ENCODE assay signal across 16 cellular contexts in the genomic region with DNA sequence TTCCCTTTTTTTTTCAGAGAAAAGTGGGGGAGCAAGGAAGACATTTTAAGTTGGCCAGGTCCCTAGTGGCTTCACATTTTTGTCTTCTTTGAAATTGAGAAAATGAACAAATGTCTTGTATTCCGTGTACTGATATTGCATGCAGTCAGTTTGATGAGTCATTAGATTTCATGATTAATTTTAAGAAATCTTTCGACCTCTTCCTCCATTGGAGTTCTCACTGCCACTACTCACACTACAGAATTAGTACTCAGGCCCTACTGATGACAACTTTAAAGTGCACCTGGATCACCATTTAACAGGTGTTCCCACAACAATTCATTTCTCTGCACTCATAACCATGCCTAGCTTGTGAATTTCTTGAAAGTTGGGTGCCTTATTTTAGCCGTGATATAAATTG. TPM values are rescaled to one million over a fixed set of nuclear protein-coding genes. Genes with fewer than 3 reads are reported as not detected.
DNase-seq lines count a peak whose midpoint lies in the region; ATAC-seq, FAIRE-seq and TF ChIP-seq lines count a peak whose summit lies in the region.
"Had no signal": no experiment of that assay in that cellular context is flagged by ENCODE, and none has a peak within 500 bp of the region (broad histone marks: within the 10 kb centered on the region; RNA-seq: fewer than 3 reads in every experiment).

No MANE protein-coding gene starts in this region.

- H3K79me2 ChIP-seq in ACC112 (ENCODE audit: control insufficient read depth, insufficient read depth, low read length, unreplicated experiment) = peaks cover 16% of the 10 kb centered on the region

- ATAC-seq in activated naive CD8-positive, alpha-beta T cell treated with anti-CD3 and anti-CD28 coated beads, Interleukin-2, amount 50 U/mL, for 24 hours = peak; percentile 72
- ATAC-seq in HG02884 (IDR thresholded peaks at IDR 0.05; ENCODE audit: unreplicated experiment) = no peak
- no peak for ATAC-seq in HG03135 (IDR thresholded peaks at IDR 0.05; ENCODE audit: unreplicated experiment)
- ATAC-seq: GM23338, right cardiac atrium had no signal

- no peak overlapping the region for H2AFZ ChIP-seq in ACC112 (ENCODE audit: low read length, unreplicated experiment)
- H2AFZ ChIP-seq: GM23338 had no signal

- no peaks in the 10 kb centered on the region for H3K27me3 ChIP-seq in ACC112 (ENCODE audit: insufficient read depth, low read length)
- H3K27me3 ChIP-seq: thyroid gland had no signal

- no peak overlapping the region for H3K27ac Mint-ChIP-seq in activated naive CD8-positive, alpha-beta T cell treated with anti-CD3 and anti-CD28 coated beads, Interleukin-2, amount 50 U/mL, for 24 hours
- H3K27ac Mint-ChIP-seq: GM23338 had no signal

- DNase-seq in EL (peak; percentile 53), hepatic stellate cell (ENCODE audit: low spot score) (peak; percentile 23), kidney (no peak)
- DNase-seq in activated naive CD8-positive, alpha-beta T cell treated with anti-CD3 and anti-CD28 coated beads, Interleukin-2, amount 50 U/mL, for 24 hours = no peak
- DNase-seq: DND-41, foreskin melanocyte, hypothalamus, naive B cell, NCI-H1436, right cardiac atrium, thyroid gland had no signal

- no peak overlapping the region for H3K9ac ChIP-seq in kidney (ENCODE audit: low read length in 2 of 2)

- H3K27me3 Mint-ChIP-seq in activated naive CD8-positive, alpha-beta T cell treated with anti-CD3 and anti-CD28 coated beads, Interleukin-2, amount 50 U/mL, for 24 hours = no peaks in the 10 kb centered on the region
- H3K27me3 Mint-ChIP-seq: naive B cell had no signal

- H3K4me1 Mint-ChIP-seq in activated naive CD8-positive, alpha-beta T cell treated with anti-CD3 and anti-CD28 coated beads, Interleukin-2, amount 50 U/mL, for 24 hours = peaks cover 20% of the 10 kb centered on the region
- H3K4me1 Mint-ChIP-seq: GM23338, naive B cell had no signal

- no peak for FAIRE-seq in kidney (lab: Jason Lieb, UNC)
- FAIRE-seq: keratinocyte had no signal

- H3K9me3 ChIP-seq in kidney (ENCODE audit: control insufficient read depth in 1 of 2, low read length in 2 of 2) = no peaks in the 10 kb centered on the region
- H3K9me3 ChIP-seq: thyroid gland had no signal

- no peak overlapping the region for H3K4me3 ChIP-seq in ACC112 (ENCODE audit: low read depth, low read length)
- H3K4me3 ChIP-seq in kidney (ENCODE audit: low read length in 2 of 2) = no peak overlapping the region
- H3K4me3 ChIP-seq: GM23338, thyroid gland had no signal

- H3K27ac ChIP-seq in ACC112 (ENCODE audit: low read depth, low read length) (peak overlapping the region; percentile 59), kidney (ENCODE audit: low read depth in 2 of 2, low read length in 2 of 2) (no peak overlapping the region)
- H3K27ac ChIP-seq: thyroid gland had no signal

- intact Hi-C loops in kidney (cut with DNase I) = no loop called here

- H3K4me1 ChIP-seq in ACC112 (ENCODE audit: control insufficient read depth, insufficient read depth, low read length, unreplicated experiment) = peaks cover 21% of the 10 kb centered on the region
- H3K4me1 ChIP-seq in kidney (ENCODE audit: control insufficient read depth in 1 of 2, insufficient read depth in 1 of 2, low read depth in 1 of 2, low read length in 2 of 2) = no peaks in the 10 kb centered on the region
- H3K4me1 ChIP-seq: thyroid gland had no signal

- H3K36me3 ChIP-seq in ACC112 (ENCODE audit: insufficient read depth, low read length) (peaks cover 4% of the 10 kb centered on the region; the same call in 1 of the 2 replicates), kidney (ENCODE audit: control insufficient read depth in 1 of 2, insufficient read depth in 2 of 2, low read length in 2 of 2) (no peaks in the 10 kb centered on the region)
- H3K36me3 ChIP-seq: thyroid gland had no signal

- peaks cover 3% of the 10 kb centered on the region for H3K36me3 Mint-ChIP-seq in activated naive CD8-positive, alpha-beta T cell treated with anti-CD3 and anti-CD28 coated beads, Interleukin-2, amount 50 U/mL, for 24 hours (ENCODE audit: low read depth)
- H3K36me3 Mint-ChIP-seq: naive B cell had no signal

- no peak overlapping the region for H3K4me3 Mint-ChIP-seq in activated naive CD8-positive, alpha-beta T cell treated with anti-CD3 and anti-CD28 coated beads, Interleukin-2, amount 50 U/mL, for 24 hours
- H3K4me3 Mint-ChIP-seq: GM23338, naive B cell had no signal

- H3K9me3 Mint-ChIP-seq in activated naive CD8-positive, alpha-beta T cell treated with anti-CD3 and anti-CD28 coated beads, Interleukin-2, amount 50 U/mL, for 24 hours = no peaks in the 10 kb centered on the region

- no peak for TF ChIP-seq CTCF in kidney (IDR thresholded peaks at IDR 0.05; ENCODE audit: borderline replicate concordance, extremely low read depth, insufficient read depth)

RNA-seq across cellular contexts. Expression of a gene that starts 50.5 kb away (rescaled TPM):
- 46.5 TPM for total RNA-seq in kidney
- polyA plus RNA-seq in kidney (ENCODE audit: insufficient read depth, low read depth, low replicate concordance) = 7.4 TPM

Comparison
In these comparisons a context has a peak if more than half of its experiments do, and no peak if none do; other contexts are left out.
1. DNase-seq: peak in EL (single experiment) and hepatic stellate cell (single experiment); none in activated naive CD8-positive, alpha-beta T cell treated with anti-CD3 and anti-CD28 coated beads, Interleukin-2, amount 50 U/mL, for 24 hours (single experiment) and kidney (single experiment).